In the genomic region with DNA sequence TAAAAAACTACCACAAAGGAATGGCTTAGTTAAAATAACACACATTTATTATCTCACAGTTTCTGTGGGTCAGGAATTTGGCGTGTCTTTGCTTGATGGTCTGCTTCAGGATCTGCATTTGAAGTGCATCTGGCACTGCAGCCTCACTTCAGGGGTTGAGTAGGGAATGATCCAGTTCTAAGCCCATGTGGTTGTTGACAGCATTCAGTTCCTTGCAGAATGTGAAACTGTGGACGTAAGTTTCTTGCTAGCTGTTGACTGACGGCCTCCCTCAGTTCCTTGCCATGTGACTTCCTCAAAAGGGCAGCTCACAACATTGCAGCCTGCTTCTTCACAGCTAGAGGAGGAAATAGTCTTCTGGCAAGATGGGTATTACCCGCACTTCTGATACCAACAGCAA, we compare ENCODE assay signal across 9 cellular contexts. TPM values are rescaled to one million over a fixed set of nuclear protein-coding genes. Genes with fewer than 3 reads are reported as not detected.
DNase-seq lines count a peak whose midpoint lies in the region; ATAC-seq, FAIRE-seq and TF ChIP-seq lines count a peak whose summit lies in the region.
"Had no signal": no experiment of that assay in that cellular context is flagged by ENCODE, and none has a peak within 500 bp of the region (broad histone marks: within the 10 kb centered on the region; RNA-seq: fewer than 3 reads in every experiment).

No MANE protein-coding gene starts in this region.

- no peaks in the 10 kb centered on the region for H3K9me2 ChIP-seq in MM.1S (replicated peaks; ENCODE audit: insufficient read depth, low read length)

- no peaks in the 10 kb centered on the region for H3K36me3 Mint-ChIP-seq in Calu3 (ENCODE audit: insufficient read depth, unreplicated experiment)

- DNase-seq in MM.1S (peak; percentile 74), activated T-helper 1 cell treated with Interleukin-2 at 50 U/mL for 16 hours (ENCODE audit: low read depth) (peak; percentile 4), lower lobe of right lung (no peak), aorta (peak in 1 of 2 donors; percentile 76), Calu3 (no peak), kidney (no peak), hepatic stellate cell (ENCODE audit: low spot score) (no peak)

- H3K27ac Mint-ChIP-seq in Calu3 (ENCODE audit: unreplicated experiment), result no peak overlapping the region

- peak overlapping the region; percentile 51; the same call in 1 of the 2 replicates for H3K27ac ChIP-seq in MM.1S (ENCODE audit: low read length)
- H3K27ac ChIP-seq in lower lobe of right lung, result peak overlapping the region; percentile 46
- H3K27ac ChIP-seq in aorta (ENCODE audit: low read depth in 1 of 2, low read length in 2 of 2), result peak overlapping the region; percentile 71 to 83
- no peak overlapping the region for H3K27ac ChIP-seq in kidney (ENCODE audit: low read depth in 2 of 2, low read length in 2 of 2)
- H3K27ac ChIP-seq: KMS-11 had no signal

- peak overlapping the region; percentile 37 for H2AFZ ChIP-seq in MM.1S (ENCODE audit: low read length)

- H4K20me1 ChIP-seq in MM.1S (ENCODE audit: insufficient read depth, low read length), result no peaks in the 10 kb centered on the region

- H3K4me1 ChIP-seq in MM.1S (ENCODE audit: low read length) (peaks cover 18% of the 10 kb centered on the region), lower lobe of right lung (peaks cover 11% of the 10 kb centered on the region), aorta (ENCODE audit: control insufficient read depth in 1 of 2, insufficient read depth in 2 of 2, low read length in 2 of 2) (peaks cover 0 to 3% of the 10 kb centered on the region in 2 donors), kidney (ENCODE audit: control insufficient read depth in 1 of 2, insufficient read depth in 1 of 2, low read depth in 1 of 2, low read length in 2 of 2) (no peaks in the 10 kb centered on the region)

- peak overlapping the region; percentile 75 for H3K4me2 ChIP-seq in MM.1S (ENCODE audit: low read depth, low read length)
- H3K4me2 ChIP-seq: KMS-11 had no signal

- no peak overlapping the region for H3K4me3 Mint-ChIP-seq in Calu3 (ENCODE audit: low read depth, unreplicated experiment)

- 1 to 2% methylated on average over 4 of the region's 4 CpGs for WGBS in aorta, 2 donors

- H3K9me3 Mint-ChIP-seq in Calu3 (ENCODE audit: low read depth, unreplicated experiment), result no peaks in the 10 kb centered on the region

- H3K36me3 ChIP-seq in MM.1S (replicated peaks; ENCODE audit: insufficient read depth, low read length) (no peaks in the 10 kb centered on the region), lower lobe of right lung (no peaks in the 10 kb centered on the region), aorta (ENCODE audit: control insufficient read depth in 1 of 2, insufficient read depth in 2 of 2, low read length in 1 of 2) (no peaks in the 10 kb centered on the region), kidney (ENCODE audit: control insufficient read depth in 1 of 2, insufficient read depth in 2 of 2, low read length in 2 of 2) (no peaks in the 10 kb centered on the region)

- H3K9ac ChIP-seq in MM.1S (ENCODE audit: low read length) (peak overlapping the region; percentile 15; the same call in 1 of the 2 replicates), kidney (ENCODE audit: low read length in 2 of 2) (no peak overlapping the region)
- H3K9ac ChIP-seq: KMS-11 had no signal

- ATAC-seq in GM19351 (IDR thresholded peaks at IDR 0.05; ENCODE audit: unreplicated experiment), result peak; percentile 75
- peak; percentile 74 to 86 for ATAC-seq in lower lobe of right lung
- ATAC-seq in aorta (ENCODE audit: low FRiP score), result peak; percentile 78

- H3K79me2 ChIP-seq in MM.1S (ENCODE audit: low read length), result peaks cover 8% of the 10 kb centered on the region; the same call in 1 of the 2 replicates

- BruUV-seq in Calu3 (replicated peaks; lab: Mats Ljungman, UMichigan), result no TSS peak

- H3K9me3 ChIP-seq in MM.1S (replicated peaks; ENCODE audit: insufficient read depth, low read length) (no peaks in the 10 kb centered on the region), lower lobe of right lung (no peaks in the 10 kb centered on the region), aorta (ENCODE audit: control insufficient read depth, low read length) (no peaks in the 10 kb centered on the region), kidney (ENCODE audit: control insufficient read depth in 1 of 2, low read length in 2 of 2) (no peaks in the 10 kb centered on the region)

- TF ChIP-seq CTCF in MM.1S (IDR thresholded peaks at IDR 0.05; ENCODE audit: low read length) (no peak), lower lobe of right lung (IDR thresholded peaks at IDR 0.05) (no peak), Calu3 (IDR thresholded peaks at IDR 0.05; ENCODE audit: unreplicated experiment) (no peak), kidney (IDR thresholded peaks at IDR 0.05; ENCODE audit: borderline replicate concordance, extremely low read depth, insufficient read depth) (no peak)

- intact Hi-C loops in lower lobe of right lung (cut with DNase I) (no loop called here), aorta (cut with DNase I) (no loop called here), Calu3 (cut with micrococcal nuclease; ENCODE audit: unreplicated experiment) (no loop called here), kidney (cut with DNase I) (no loop called here)

- CTCF ChIA-PET in Calu3 (lab: Charles Lee), result no interaction called here

- H3K27me3 ChIP-seq in MM.1S (replicated peaks; ENCODE audit: insufficient read depth, low read length), result no peaks in the 10 kb centered on the region
- no peaks in the 10 kb centered on the region for H3K27me3 ChIP-seq in lower lobe of right lung (ENCODE audit: low read depth)
- H3K27me3 ChIP-seq in aorta (ENCODE audit: control insufficient read depth in 1 of 2, insufficient read depth in 2 of 2, low read length in 1 of 2), result no peaks in the 10 kb centered on the region

- H3K27me3 Mint-ChIP-seq in Calu3 (ENCODE audit: unreplicated experiment), result no peaks in the 10 kb centered on the region

- H3F3A ChIP-seq in MM.1S (ENCODE audit: insufficient read depth, low read length), result peaks cover 11% of the 10 kb centered on the region

- H3K4me3 ChIP-seq in MM.1S (ENCODE audit: low read length) (peak overlapping the region; percentile 43), lower lobe of right lung (no peak overlapping the region), aorta (ENCODE audit: low read length in 2 of 2) (peak overlapping the region; percentile 52 to 65), kidney (ENCODE audit: low read length in 2 of 2) (peak overlapping the region in 1 of 2 donors; percentile 53)

- FAIRE-seq in kidney (lab: Jason Lieb, UNC), result no peak

- no peaks in the 10 kb centered on the region for H3K4me1 Mint-ChIP-seq in Calu3 (ENCODE audit: low read depth, unreplicated experiment)

RNA-seq across cellular contexts. Expression of a gene that starts 2.1 kb away (rescaled TPM):
- total RNA-seq in lower lobe of right lung (15.3 TPM), aorta (100 to 1,000 TPM; 175 to 318 TPM), Calu3 (2022) (not detected in 2 replicates), kidney (3.8 TPM)
- polyA plus RNA-seq in aorta (100 to 1,000 TPM; 235 to 803 TPM), kidney (ENCODE audit: insufficient read depth, low read depth, low replicate concordance) (2.0 TPM)

RNA-seq across cellular contexts. Expression of a gene that starts 17.8 kb away (rescaled TPM):
- total RNA-seq in lower lobe of right lung (4.1 TPM), aorta (10 to 100 TPM; 36.4 to 43.3 TPM), Calu3 (2022) (0.14 TPM in 1 of 2 replicates, not detected in the other), kidney (3.2 TPM)
- polyA plus RNA-seq in aorta (100 to 1,000 TPM; 156 to 176 TPM), kidney (ENCODE audit: insufficient read depth, low read depth, low replicate concordance) (0.52 TPM)

Comparison
In these comparisons a context has a peak if more than half of its experiments do, and no peak if none do; other contexts are left out.
1. DNase-seq: peak in MM.1S (single experiment) and activated T-helper 1 cell treated with Interleukin-2 at 50 U/mL for 16 hours (single experiment); none in lower lobe of right lung (single experiment), Calu3 (single experiment), kidney (single experiment) and hepatic stellate cell (single experiment).
2. H3K27ac ChIP-seq: peak in MM.1S (single experiment), lower lobe of right lung (single experiment) and aorta (2 of 2); none in kidney (0 of 2).
3. RNA of a gene that starts 2.1 kb away (total RNA-seq): 175 to 318 TPM in aorta; 15.3 TPM in lower lobe of right lung (single experiment), 3.8 TPM in kidney (single experiment) and not detected in Calu3; every median in the first group is over 10 times any median in the second.
4. Peak in every context shown above with its lines, with median percentiles within 50 percentile points of each other: ATAC-seq.